In genomic region chr1:9689011-9689706, GRCh38 we compare ENCODE assay signal across 8 cellular contexts.
DNase-seq lines count a peak whose midpoint lies in the region; ATAC-seq and TF ChIP-seq lines count a peak whose summit lies in the region.

No MANE protein-coding gene starts in this region.

- H3K4me1 Mint-ChIP-seq in nephron, result peaks cover 15% of the 10 kb centered on the region

- ATAC-seq in GM19023 (IDR thresholded peaks at IDR 0.05; ENCODE audit: unreplicated experiment), result peak; percentile 65
- ATAC-seq in HG03280 (IDR thresholded peaks at IDR 0.05; ENCODE audit: unreplicated experiment), result peak; percentile 65

- peak overlapping the region; percentile 61 for H3K4me3 ChIP-seq in fibroblast of pulmonary artery (replicated peaks; ENCODE audit: low read depth, low read length)

- H3K4me3 Mint-ChIP-seq in nephron, result peak overlapping the region; percentile 83 to 87 (median 86)

- no peak for TF ChIP-seq CTCF in fibroblast of pulmonary artery (IDR thresholded peaks at IDR 0.05; ENCODE audit: low read length, missing control alignments)
- TF ChIP-seq CTCF in nephron (IDR thresholded peaks at IDR 0.05; ENCODE audit: unreplicated experiment in 3 of 3), result no peak

- H3K36me3 Mint-ChIP-seq in nephron (ENCODE audit: low read depth), result no peaks in the 10 kb centered on the region

- in situ Hi-C loops in ACHN (cut with HindIII; ENCODE audit: low pct_ligation_motif_present, low pct_unique_long_range_greater_than_20kb, low sequenced_read_pairs), result no loop called here

- H3K27ac Mint-ChIP-seq in nephron, result no peak overlapping the region

- no peaks in the 10 kb centered on the region for H3K9me3 Mint-ChIP-seq in nephron

- H3K27me3 Mint-ChIP-seq in nephron (ENCODE audit: low read depth), result peaks cover 73% of the 10 kb centered on the region

- DNase-seq in ACHN (peak; percentile 76), OCI-M1 (lab: John Stamatoyannopoulos, UW) (peak; percentile 82), fibroblast of pulmonary artery (ENCODE audit: low read depth) (peak; percentile 68)
- peak; percentile 74 for DNase-seq in activated T-helper 1 cell treated with anti-CD3 and anti-CD28 coated beads, Interleukin-2, amount 50 U/mL, for 16 hours (ENCODE audit: low read depth in 1 of 2, low spot score in 1 of 2)
- DNase-seq in stimulated activated naive CD4-positive, alpha-beta T cell treated with Interleukin-2 at 50 U/mL for 16 hours (lab: John Stamatoyannopoulos, UW), result peak; percentile 75

Comparison
In these comparisons a context has a peak if more than half of its experiments do, and no peak if none do; other contexts are left out.
1. Peak in every context shown above with its lines: DNase-seq, ATAC-seq and H3K4me3 ChIP-seq.